ENCODE assay signal across 28 cellular contexts in the genomic region with DNA sequence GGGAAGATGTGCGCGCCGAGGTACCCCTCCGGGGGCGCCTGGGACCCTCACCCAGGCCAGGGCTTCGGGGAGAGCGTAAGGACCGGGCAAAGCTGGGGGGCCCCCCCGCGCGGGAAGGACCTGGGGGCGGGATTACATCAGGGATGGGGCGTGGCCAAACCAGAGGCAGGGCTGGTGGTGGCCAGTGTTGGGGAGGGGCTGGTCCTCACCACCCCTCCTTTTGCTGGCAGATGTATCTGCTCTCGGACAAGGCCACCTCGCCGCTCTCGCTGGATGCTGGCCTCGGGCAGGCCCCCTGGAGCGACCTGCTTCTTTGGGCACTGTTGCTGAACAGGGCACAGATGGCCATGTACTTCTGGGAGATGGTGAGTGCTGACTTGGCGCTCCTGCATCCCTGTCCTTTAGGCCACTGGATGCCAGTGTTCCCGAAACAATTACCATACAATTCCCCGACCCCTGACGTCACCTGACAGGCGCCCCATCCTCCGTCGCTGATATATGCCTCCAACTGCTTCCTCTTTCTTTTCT. TPM values are rescaled to one million over a fixed set of nuclear protein-coding genes. Genes with fewer than 3 reads are reported as not detected.
"Had no signal": no experiment of that assay in that cellular context is flagged by ENCODE, and none has a peak within 500 bp of the region (broad histone marks: within the 10 kb centered on the region; RNA-seq: fewer than 3 reads in every experiment).

No MANE protein-coding gene starts in this region.

- H2AFZ ChIP-seq: hepatocyte, neural progenitor cell had no signal

- DNase-seq: activated CD4-positive, alpha-beta T cell treated with anti-CD3 and anti-CD28 coated beads, Interleukin-2, amount 10 ng/mL, durations not matched to agents 7 days and 5 days; activated CD8-positive, alpha-beta memory T cell treated with anti-CD3 and anti-CD28 coated beads for 24 hours; activated CD8-positive, alpha-beta memory T cell treated with anti-CD3 and anti-CD28 coated beads, Interleukin-2, amount 50 U/mL, for 4 hours; activated T-cell treated with anti-CD3 and anti-CD28 coated beads, Interleukin-2, amount 50 U/mL, for 24 hours; amygdala; effector CD4-positive, alpha-beta T cell; foreskin keratinocyte; immature natural killer cell; left lung; mammary epithelial cell; naive thymus-derived CD8-positive, alpha-beta T cell; stimulated activated CD4-positive, alpha-beta T cell treated with anti-CD3 and anti-CD28 coated beads, Interleukin-4, amount 100 ng/mL, for 4 hours; stimulated activated naive CD8-positive, alpha-beta T cell treated with anti-CD3 and anti-CD28 coated beads, Interleukin-15, amount 100 ng/mL, for 72 hours; T-cell had no signal

- H3K27me3 Mint-ChIP-seq: activated CD4-positive, alpha-beta T cell treated with anti-CD3 and anti-CD28 coated beads, Interleukin-2, amount 10 ng/mL, durations not matched to agents 7 days and 5 days; activated T-cell treated with anti-CD3 and anti-CD28 coated beads, Interleukin-2, amount 50 U/mL, for 24 hours; activated T-helper 17 cell treated with anti-CD3 and anti-CD28 coated beads, Interleukin-2, amount 50 U/mL, for 72 hours; stimulated activated naive CD8-positive, alpha-beta T cell treated with anti-CD3 and anti-CD28 coated beads, Interleukin-15, amount 100 ng/mL, for 72 hours; T-cell had no signal

- H3K27ac Mint-ChIP-seq: activated CD4-positive, alpha-beta T cell treated with anti-CD3 and anti-CD28 coated beads, Interleukin-2, amount 10 ng/mL, durations not matched to agents 7 days and 5 days; activated T-cell treated with anti-CD3 and anti-CD28 coated beads, Interleukin-2, amount 50 U/mL, for 24 hours; activated T-helper 17 cell treated with anti-CD3 and anti-CD28 coated beads, Interleukin-2, amount 50 U/mL, for 72 hours; dendritic cell treated with granulocyte-macrophage colony-stimulating factor and Interleukin-4, amounts not matched to agents 40 ng/mL and 50 ng/mL, for 4 days; immature natural killer cell; mesothelial cell of epicardium; naive thymus-derived CD8-positive, alpha-beta T cell; neural progenitor cell; T-cell; T-helper 2 cell treated with Interferon-gamma antibody and Interleukin-4, amounts not matched to agents 5 μg/mL and 100 μg/mL, for 36 hours had no signal

- ATAC-seq: activated CD4-positive, CD25-positive, alpha-beta regulatory T cell treated with anti-CD3 and anti-CD28 coated beads, Interleukin-2, amount 50 U/mL, for 24 hours; activated T-helper 17 cell treated with anti-CD3 and anti-CD28 coated beads, Interleukin-2, amount 50 U/mL, for 72 hours; foreskin keratinocyte; left lung; naive thymus-derived CD8-positive, alpha-beta T cell; stimulated activated naive CD8-positive, alpha-beta T cell treated with anti-CD3 and anti-CD28 coated beads, Interleukin-15, amount 100 ng/mL, for 72 hours; T-cell had no signal

- H3K36me3 ChIP-seq: neural progenitor cell, prostate gland had no signal

- H3K9me3 ChIP-seq: prostate gland had no signal

- H3K27me3 ChIP-seq: foreskin keratinocyte, hepatocyte, left lung, neural progenitor cell, tibial nerve had no signal

- H3K4me1 Mint-ChIP-seq: activated CD4-positive, alpha-beta T cell treated with anti-CD3 and anti-CD28 coated beads, Interleukin-2, amount 10 ng/mL, durations not matched to agents 7 days and 5 days; immature natural killer cell; naive thymus-derived CD8-positive, alpha-beta T cell; neural progenitor cell; stimulated activated naive CD8-positive, alpha-beta T cell treated with anti-CD3 and anti-CD28 coated beads, Interleukin-15, amount 100 ng/mL, for 72 hours; T-cell had no signal

- H3K4me3 Mint-ChIP-seq: activated CD4-positive, alpha-beta T cell treated with anti-CD3 and anti-CD28 coated beads, Interleukin-2, amount 10 ng/mL, durations not matched to agents 7 days and 5 days; activated T-cell treated with anti-CD3 and anti-CD28 coated beads, Interleukin-2, amount 50 U/mL, for 24 hours; activated T-helper 17 cell treated with anti-CD3 and anti-CD28 coated beads, Interleukin-2, amount 50 U/mL, for 72 hours; dendritic cell treated with granulocyte-macrophage colony-stimulating factor and Interleukin-4, amounts not matched to agents 40 ng/mL and 50 ng/mL, for 4 days; immature natural killer cell; mesothelial cell of epicardium; naive thymus-derived CD8-positive, alpha-beta T cell; neural progenitor cell; stimulated activated naive CD8-positive, alpha-beta T cell treated with anti-CD3 and anti-CD28 coated beads, Interleukin-15, amount 100 ng/mL, for 72 hours; T-cell; T-helper 2 cell treated with Interferon-gamma antibody and Interleukin-4, amounts not matched to agents 5 μg/mL and 100 μg/mL, for 36 hours had no signal

- H3K79me2 ChIP-seq: hepatocyte had no signal

- H3K36me3 Mint-ChIP-seq: T-cell had no signal

- H3K4me1 ChIP-seq: foreskin keratinocyte, left lung, neural progenitor cell, prostate gland, tibial nerve had no signal

- H3K4me3 ChIP-seq: hepatocyte, left lung, neural progenitor cell, prostate gland, tibial nerve had no signal

- H3K4me2 ChIP-seq: hepatocyte, neural progenitor cell had no signal

- H3K27ac ChIP-seq: foreskin keratinocyte, hepatocyte, left lung, neural progenitor cell, prostate gland, tibial nerve, VCaP had no signal

RNA-seq across cellular contexts. Expression of gene TRPM4, which starts 25.3 kb away (rescaled TPM):
- total RNA-seq: naive thymus-derived CD8-positive, alpha-beta T cell had no signal

RNA-seq across cellular contexts. Expression of gene HRC, which starts 27.7 kb away (rescaled TPM):
- total RNA-seq: activated CD4-positive, alpha-beta T cell treated with anti-CD3 and anti-CD28 coated beads, Interleukin-2, amount 10 ng/mL, durations not matched to agents 7 days and 5 days; activated T-helper 17 cell treated with anti-CD3 and anti-CD28 coated beads, Interleukin-2, amount 50 U/mL, for 72 hours; bronchial epithelial cell; chondrocyte; foreskin keratinocyte; kidney epithelial cell; mammary epithelial cell; naive thymus-derived CD8-positive, alpha-beta T cell; osteocyte; T-cell had no signal
